Comparison of ENCODE assay signal across 1 cellular context in the genomic region with DNA sequence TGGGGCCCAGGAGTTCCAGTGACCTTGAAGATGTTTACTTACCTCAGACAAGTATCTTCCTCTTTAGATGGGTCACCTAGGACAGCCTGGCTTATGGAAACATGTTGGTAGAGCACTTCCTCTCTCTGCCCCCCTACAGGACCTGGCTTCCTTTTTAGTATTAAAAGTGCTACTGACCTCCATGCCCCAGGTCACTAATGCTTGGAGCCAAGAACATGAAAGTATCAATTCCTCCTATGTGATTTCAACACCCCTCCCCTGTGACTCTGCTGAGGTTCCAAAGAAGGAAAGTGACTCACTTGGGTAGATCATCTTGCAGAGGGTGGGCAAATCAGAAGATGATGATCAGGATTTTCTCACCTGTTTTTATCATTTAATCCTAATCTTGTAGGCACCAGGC.
TF ChIP-seq lines count a peak whose summit lies in the region.

No MANE protein-coding gene starts in this region.

TF ChIP-seq in HepG2, 621 proteins besides CTCF, POLR2A, EP300 and RAD21 (continued from another document):
- TF ChIP-seq, protein P1, sequence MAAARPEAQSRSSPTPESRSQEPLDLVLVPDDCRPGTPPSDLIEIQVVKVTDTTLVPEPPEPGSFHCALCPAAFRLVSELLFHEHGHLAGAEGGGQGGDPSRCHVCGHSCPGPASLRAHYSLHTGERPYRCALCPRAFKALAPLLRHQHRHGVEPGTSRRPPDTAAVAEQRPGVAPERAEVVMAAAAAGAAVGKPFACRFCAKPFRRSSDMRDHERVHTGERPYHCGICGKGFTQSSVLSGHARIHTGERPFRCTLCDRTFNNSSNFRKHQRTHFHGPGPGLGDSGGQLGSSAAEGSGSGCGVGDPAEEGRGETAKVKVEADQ (CRISPR knock-in tag; IDR thresholded peaks at IDR 0.05; ENCODE audit: borderline replicate concordance), result no peak
- TF ChIP-seq, protein P2, sequence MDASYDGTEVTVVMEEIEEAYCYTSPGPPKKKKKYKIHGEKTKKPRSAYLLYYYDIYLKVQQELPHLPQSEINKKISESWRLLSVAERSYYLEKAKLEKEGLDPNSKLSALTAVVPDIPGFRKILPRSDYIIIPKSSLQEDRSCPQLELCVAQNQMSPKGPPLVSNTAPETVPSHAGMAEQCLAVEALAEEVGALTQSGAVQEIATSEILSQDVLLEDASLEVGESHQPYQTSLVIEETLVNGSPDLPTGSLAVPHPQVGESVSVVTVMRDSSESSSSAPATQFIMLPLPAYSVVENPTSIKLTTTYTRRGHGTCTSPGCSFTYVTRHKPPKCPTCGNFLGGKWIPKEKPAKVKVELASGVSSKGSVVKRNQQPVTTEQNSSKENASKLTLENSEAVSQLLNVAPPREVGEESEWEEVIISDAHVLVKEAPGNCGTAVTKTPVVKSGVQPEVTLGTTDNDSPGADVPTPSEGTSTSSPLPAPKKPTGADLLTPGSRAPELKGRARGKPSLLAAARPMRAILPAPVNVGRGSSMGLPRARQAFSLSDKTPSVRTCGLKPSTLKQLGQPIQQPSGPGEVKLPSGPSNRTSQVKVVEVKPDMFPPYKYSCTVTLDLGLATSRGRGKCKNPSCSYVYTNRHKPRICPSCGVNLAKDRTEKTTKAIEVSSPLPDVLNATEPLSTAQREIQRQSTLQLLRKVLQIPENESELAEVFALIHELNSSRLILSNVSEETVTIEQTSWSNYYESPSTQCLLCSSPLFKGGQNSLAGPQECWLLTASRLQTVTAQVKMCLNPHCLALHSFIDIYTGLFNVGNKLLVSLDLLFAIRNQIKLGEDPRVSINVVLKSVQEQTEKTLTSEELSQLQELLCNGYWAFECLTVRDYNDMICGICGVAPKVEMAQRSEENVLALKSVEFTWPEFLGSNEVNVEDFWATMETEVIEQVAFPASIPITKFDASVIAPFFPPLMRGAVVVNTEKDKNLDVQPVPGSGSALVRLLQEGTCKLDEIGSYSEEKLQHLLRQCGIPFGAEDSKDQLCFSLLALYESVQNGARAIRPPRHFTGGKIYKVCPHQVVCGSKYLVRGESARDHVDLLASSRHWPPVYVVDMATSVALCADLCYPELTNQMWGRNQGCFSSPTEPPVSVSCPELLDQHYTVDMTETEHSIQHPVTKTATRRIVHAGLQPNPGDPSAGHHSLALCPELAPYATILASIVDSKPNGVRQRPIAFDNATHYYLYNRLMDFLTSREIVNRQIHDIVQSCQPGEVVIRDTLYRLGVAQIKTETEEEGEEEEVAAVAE (CRISPR knock-in tag; IDR thresholded peaks at IDR 0.05; ENCODE audit: borderline replicate concordance), result no peak
- TF ChIP-seq SMAD1 (CRISPR knock-in tag; IDR thresholded peaks at IDR 0.05; ENCODE audit: borderline replicate concordance, low read depth), result no peak
- no peak for TF ChIP-seq ZBTB38 (CRISPR knock-in tag; IDR thresholded peaks at IDR 0.05)
- no peak for TF ChIP-seq ZNF724P (CRISPR knock-in tag; IDR thresholded peaks at IDR 0.05; ENCODE audit: borderline replicate concordance)
- no peak for TF ChIP-seq RBAK (CRISPR knock-in tag; IDR thresholded peaks at IDR 0.05)
- TF ChIP-seq ZNF501 (CRISPR knock-in tag; IDR thresholded peaks at IDR 0.05), result no peak
- no peak for TF ChIP-seq ZFP62 (CRISPR knock-in tag; IDR thresholded peaks at IDR 0.05)
- TF ChIP-seq CC2D1A (CRISPR knock-in tag; IDR thresholded peaks at IDR 0.05), result no peak
- TF ChIP-seq MTA1 (CRISPR knock-in tag; IDR thresholded peaks at IDR 0.05; ENCODE audit: borderline replicate concordance), result no peak
